Comparison of ENCODE assay signal across 17 cellular contexts in genomic region chr5:33244441-33245150, GRCh38.
DNase-seq lines count a peak whose midpoint lies in the region; ATAC-seq and TF ChIP-seq lines count a peak whose summit lies in the region.
"Had no signal": no experiment of that assay in that cellular context is flagged by ENCODE, and none has a peak within 500 bp of the region (broad histone marks: within the 10 kb centered on the region; RNA-seq: fewer than 3 reads in every experiment).

No MANE protein-coding gene starts in this region.

- H3K36me3 ChIP-seq in adipocyte (ENCODE audit: control insufficient read depth, insufficient read depth, low read length, severe bottlenecking): no peaks in the 10 kb centered on the region
- no peaks in the 10 kb centered on the region for H3K36me3 ChIP-seq in breast epithelium

- no peak overlapping the region for H3K27ac ChIP-seq in breast epithelium
- H3K27ac ChIP-seq: C4-2B had no signal

- H3K9me3 ChIP-seq in adipocyte (ENCODE audit: control insufficient read depth, low read length): no peaks in the 10 kb centered on the region
- H3K9me3 ChIP-seq in breast epithelium: no peaks in the 10 kb centered on the region

- no peak overlapping the region for H3K9ac ChIP-seq in adipocyte (ENCODE audit: low read length)

- H3K27me3 ChIP-seq in adipocyte (replicated peaks; ENCODE audit: control insufficient read depth, insufficient read depth, low read length) (no peaks in the 10 kb centered on the region), breast epithelium (no peaks in the 10 kb centered on the region)

- no peak for TF ChIP-seq CTCF in GM10266 (IDR thresholded peaks at IDR 0.05; ENCODE audit: control insufficient read depth, insufficient read depth, low read depth, missing control alignments)
- TF ChIP-seq CTCF in breast epithelium (IDR thresholded peaks at IDR 0.05): no peak

- ATAC-seq in sciatic nerve: peak; percentile 28
- ATAC-seq in GM18907 (IDR thresholded peaks at IDR 0.05; ENCODE audit: unreplicated experiment): no peak
- ATAC-seq in GM21528 (IDR thresholded peaks at IDR 0.05; ENCODE audit: low FRiP score, unreplicated experiment): no peak
- ATAC-seq: HepG2 had no signal

- intact Hi-C loops in sciatic nerve (cut with DNase I) (no loop called here), breast epithelium (cut with DNase I; ENCODE audit: low total_unique reads) (no loop called here)

- H3K4me1 ChIP-seq in adipocyte (ENCODE audit: control insufficient read depth, insufficient read depth, low read length) (peaks cover 17% of the 10 kb centered on the region), breast epithelium (no peaks in the 10 kb centered on the region)

- no peak overlapping the region for H3K4me3 ChIP-seq in adipocyte (ENCODE audit: low read length)
- H3K4me3 ChIP-seq in breast epithelium: no peak overlapping the region

- no peak for TF ChIP-seq POLR2A in breast epithelium (IDR thresholded peaks at IDR 0.05)

- DNase-seq in GM03348 (ENCODE audit: low spot score) (peak; percentile 10), adipocyte (ENCODE audit: low read depth) (peak; percentile 8), fibroblast of gingiva (ENCODE audit: low read depth) (peak; percentile 79), sciatic nerve (ENCODE audit: low spot score) (no peak), GM10266 (ENCODE audit: extremely low spot score) (no peak), breast epithelium (ENCODE audit: low spot score in 2 of 2) (no peak)
- DNase-seq: AML-193; CD4-positive, alpha-beta T cell; DMS79 treated with DMSO at 0.1 percent for 48 hours; GF-D8; GOT3; H7; KBM-7 had no signal

Comparison
In these comparisons a context has a peak if more than half of its experiments do, and no peak if none do; other contexts are left out.
1. DNase-seq: peak in GM03348 (single experiment), adipocyte (single experiment) and fibroblast of gingiva (single experiment); none in sciatic nerve (single experiment), GM10266 (single experiment) and breast epithelium (0 of 2).